Comparison of ENCODE assay signal across 1 cellular context in genomic region chr7:27842851-27843250, GRCh38.
TF ChIP-seq lines count a peak whose summit lies in the region.

No MANE protein-coding gene starts in this region.

TF ChIP-seq in K562, 482 proteins besides CTCF, POLR2A, EP300 and RAD21 (continued from another document):
- TF ChIP-seq, protein P1, sequence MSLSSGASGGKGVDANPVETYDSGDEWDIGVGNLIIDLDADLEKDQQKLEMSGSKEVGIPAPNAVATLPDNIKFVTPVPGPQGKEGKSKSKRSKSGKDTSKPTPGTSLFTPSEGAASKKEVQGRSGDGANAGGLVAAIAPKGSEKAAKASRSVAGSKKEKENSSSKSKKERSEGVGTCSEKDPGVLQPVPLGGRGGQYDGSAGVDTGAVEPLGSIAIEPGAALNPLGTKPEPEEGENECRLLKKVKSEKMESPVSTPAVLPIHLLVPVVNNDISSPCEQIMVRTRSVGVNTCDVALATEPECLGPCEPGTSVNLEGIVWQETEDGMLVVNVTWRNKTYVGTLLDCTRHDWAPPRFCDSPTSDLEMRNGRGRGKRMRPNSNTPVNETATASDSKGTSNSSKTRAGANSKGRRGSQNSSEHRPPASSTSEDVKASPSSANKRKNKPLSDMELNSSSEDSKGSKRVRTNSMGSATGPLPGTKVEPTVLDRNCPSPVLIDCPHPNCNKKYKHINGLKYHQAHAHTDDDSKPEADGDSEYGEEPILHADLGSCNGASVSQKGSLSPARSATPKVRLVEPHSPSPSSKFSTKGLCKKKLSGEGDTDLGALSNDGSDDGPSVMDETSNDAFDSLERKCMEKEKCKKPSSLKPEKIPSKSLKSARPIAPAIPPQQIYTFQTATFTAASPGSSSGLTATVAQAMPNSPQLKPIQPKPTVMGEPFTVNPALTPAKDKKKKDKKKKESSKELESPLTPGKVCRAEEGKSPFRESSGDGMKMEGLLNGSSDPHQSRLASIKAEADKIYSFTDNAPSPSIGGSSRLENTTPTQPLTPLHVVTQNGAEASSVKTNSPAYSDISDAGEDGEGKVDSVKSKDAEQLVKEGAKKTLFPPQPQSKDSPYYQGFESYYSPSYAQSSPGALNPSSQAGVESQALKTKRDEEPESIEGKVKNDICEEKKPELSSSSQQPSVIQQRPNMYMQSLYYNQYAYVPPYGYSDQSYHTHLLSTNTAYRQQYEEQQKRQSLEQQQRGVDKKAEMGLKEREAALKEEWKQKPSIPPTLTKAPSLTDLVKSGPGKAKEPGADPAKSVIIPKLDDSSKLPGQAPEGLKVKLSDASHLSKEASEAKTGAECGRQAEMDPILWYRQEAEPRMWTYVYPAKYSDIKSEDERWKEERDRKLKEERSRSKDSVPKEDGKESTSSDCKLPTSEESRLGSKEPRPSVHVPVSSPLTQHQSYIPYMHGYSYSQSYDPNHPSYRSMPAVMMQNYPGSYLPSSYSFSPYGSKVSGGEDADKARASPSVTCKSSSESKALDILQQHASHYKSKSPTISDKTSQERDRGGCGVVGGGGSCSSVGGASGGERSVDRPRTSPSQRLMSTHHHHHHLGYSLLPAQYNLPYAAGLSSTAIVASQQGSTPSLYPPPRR (CRISPR knock-in tag; IDR thresholded peaks at IDR 0.05; ENCODE audit: borderline replicate concordance): no peak
- TF ChIP-seq LCOR (CRISPR knock-in tag; IDR thresholded peaks at IDR 0.05): no peak
- TF ChIP-seq ZBTB26 (CRISPR knock-in tag; IDR thresholded peaks at IDR 0.05): no peak
- TF ChIP-seq KAT8 (IDR thresholded peaks at IDR 0.05; ENCODE audit: low read depth): no peak
